ENCODE assay signal across 8 cellular contexts in genomic region chr20:49534314-49534713, GRCh38. TPM values are rescaled to one million over a fixed set of nuclear protein-coding genes. Genes with fewer than 3 reads are reported as not detected.
DNase-seq lines count a peak whose midpoint lies in the region; ATAC-seq and TF ChIP-seq lines count a peak whose summit lies in the region.

No MANE protein-coding gene starts in this region.

- H3K4me1 ChIP-seq in BLaER1: peaks cover 16% of the 10 kb centered on the region
- H3K4me1 ChIP-seq in GM23338 (ENCODE audit: insufficient read depth): no peaks in the 10 kb centered on the region
- no peaks in the 10 kb centered on the region for H3K4me1 ChIP-seq in liver (ENCODE audit: control insufficient read depth in 4 of 4, insufficient read depth in 4 of 4, low read length in 3 of 4)

- no peaks in the 10 kb centered on the region for H3K9me2 ChIP-seq in GM23338 (ENCODE audit: insufficient read depth)

- H3K79me2 ChIP-seq in GM23338 (replicated peaks; ENCODE audit: insufficient read depth): no peaks in the 10 kb centered on the region

- H3K4me3 ChIP-seq in BLaER1 (no peak overlapping the region), GM23338 (no peak overlapping the region), liver (ENCODE audit: low read depth in 1 of 3, low read length in 3 of 3) (no peak overlapping the region)

- no peaks in the 10 kb centered on the region for H3K36me3 ChIP-seq in BLaER1
- peaks cover 5% of the 10 kb centered on the region; the same call in 1 of the 2 replicates for H3K36me3 ChIP-seq in GM23338 (ENCODE audit: insufficient read depth)
- H3K36me3 ChIP-seq in liver (ENCODE audit: control insufficient read depth in 4 of 4, insufficient read depth in 3 of 4, low read depth in 1 of 4, low read length in 3 of 4): no peaks in the 10 kb centered on the region

- H3K4me1 Mint-ChIP-seq in GM23338: no peaks in the 10 kb centered on the region
- H3K4me1 Mint-ChIP-seq in activated B cell treated with CpG ODN at 0.5 μM for 24 hours: peaks cover 2% of the 10 kb centered on the region

- H3K36me3 Mint-ChIP-seq in GM23338 (ENCODE audit: low read depth): peaks cover 22% of the 10 kb centered on the region
- H3K36me3 Mint-ChIP-seq in activated B cell treated with CpG ODN at 0.5 μM for 24 hours (ENCODE audit: low read depth): no peaks in the 10 kb centered on the region

- H3K27me3 Mint-ChIP-seq in GM23338 (ENCODE audit: insufficient read depth, low read depth, poor library complexity) (peaks cover 3% of the 10 kb centered on the region), activated B cell treated with CpG ODN at 0.5 μM for 24 hours (peaks cover 23% of the 10 kb centered on the region)

- POLR2A ChIA-PET in activated B cell treated with CpG ODN at 0.5 μM for 24 hours (lab: Charles Lee): no interaction called here

- H3F3A ChIP-seq in GM23338 (replicated peaks; ENCODE audit: low read depth): no peaks in the 10 kb centered on the region

- DNase-seq in GM23338 (ENCODE audit: low spot score) (peak; percentile 89), NCI-H2227 treated with DMSO at 0.1 percent for 48 hours (lab: John Stamatoyannopoulos, UW) (peak; percentile 70), activated B cell treated with CpG ODN at 0.5 μM for 24 hours (no peak), cerebellar cortex (ENCODE audit: low spot score) (peak; percentile 70)
- peak; percentile 13 for DNase-seq in stimulated activated CD8-positive, alpha-beta memory T cell treated with anti-CD3 and anti-CD28 coated beads, Interleukin-12 subunit alpha, Interleukin-12 subunit beta, amount 100 ng/mL, for 4 hours (ENCODE audit: low read depth)

- H3K27ac Mint-ChIP-seq in GM23338 (no peak overlapping the region), activated B cell treated with CpG ODN at 0.5 μM for 24 hours (no peak overlapping the region)

- H3K9me3 Mint-ChIP-seq in GM23338 (no peaks in the 10 kb centered on the region), activated B cell treated with CpG ODN at 0.5 μM for 24 hours (no peaks in the 10 kb centered on the region)

- peak; percentile 86 to 89 for TF ChIP-seq RAD21 in liver (IDR thresholded peaks at IDR 0.05)

- CTCF ChIA-PET in activated B cell treated with CpG ODN at 0.5 μM for 24 hours (lab: Charles Lee): interaction anchor here (1.0 kb wide), 1 partner anchor 201 kb away, joined by 3 read pairs; no protein-coding TSS in a partner anchor

- H3K9me3 ChIP-seq in BLaER1: peaks cover 2% of the 10 kb centered on the region; the same call in 1 of the 2 replicates
- no peaks in the 10 kb centered on the region for H3K9me3 ChIP-seq in liver (ENCODE audit: control insufficient read depth in 4 of 4, low read length in 3 of 4)

- 2% methylated on average over 3 of the region's 3 CpGs for WGBS in liver

- H4K20me1 ChIP-seq in BLaER1 (no peaks in the 10 kb centered on the region), GM23338 (replicated peaks; ENCODE audit: insufficient read depth) (0 out of 2 replicates have a peak, but pooled peaks cover 8% of the 10 kb centered on the region)

- H3K27ac ChIP-seq in BLaER1 (no peak overlapping the region), GM23338 (ENCODE audit: low read depth) (no peak overlapping the region), liver (ENCODE audit: low read depth in 1 of 2, low read length in 2 of 2) (no peak overlapping the region)

- H3K4me3 Mint-ChIP-seq in GM23338: no peak overlapping the region
- H3K4me3 Mint-ChIP-seq in activated B cell treated with CpG ODN at 0.5 μM for 24 hours: no peak overlapping the region

- intact Hi-C loops in activated B cell treated with CpG ODN at 0.5 μM for 24 hours (cut with micrococcal nuclease): loop anchor here (1.0 to 10.0 kb wide), 2 partner anchors 200 to 400 kb away; no protein-coding TSS in a partner anchor

- H3K27me3 ChIP-seq in BLaER1 (no peaks in the 10 kb centered on the region), GM23338 (ENCODE audit: insufficient read depth) (no peaks in the 10 kb centered on the region), liver (ENCODE audit: control insufficient read depth in 4 of 4, insufficient read depth in 4 of 4, low read length in 3 of 4) (no peaks in the 10 kb centered on the region)

- ATAC-seq in GM23338 (peak; percentile 91), activated B cell treated with CpG ODN at 0.5 μM for 24 hours (ENCODE audit: low read depth) (peak; percentile 78), GM19395 (IDR thresholded peaks at IDR 0.05; ENCODE audit: unreplicated experiment) (no peak)

- peak overlapping the region; percentile 20 for H3K4me2 ChIP-seq in BLaER1
- H3K4me2 ChIP-seq in GM23338: no peak overlapping the region

- H3K9ac ChIP-seq in BLaER1 (no peak overlapping the region), liver (ENCODE audit: low read depth in 1 of 2, low read length in 2 of 2) (no peak overlapping the region)

- peak; percentile 78 to 82 for TF ChIP-seq CTCF in GM23338 (conservative IDR thresholded peaks at IDR 0.05; ENCODE audit: low read depth in 2 of 2)
- TF ChIP-seq CTCF in activated B cell treated with CpG ODN at 0.5 μM for 24 hours (IDR thresholded peaks at IDR 0.05): peak; percentile 60
- TF ChIP-seq CTCF in liver (IDR thresholded peaks at IDR 0.05; ENCODE audit: low read depth, low read length, missing input control): peak; percentile 80

- H2AFZ ChIP-seq in GM23338: no peak overlapping the region

TF ChIP-seq in GM23338, 12 proteins besides CTCF, POLR2A, EP300 and RAD21:
- no peak for TF ChIP-seq REST (IDR thresholded peaks at IDR 0.05; ENCODE audit: unreplicated experiment)
- no peak for TF ChIP-seq JUNB (IDR thresholded peaks at IDR 0.05; ENCODE audit: unreplicated experiment)
- TF ChIP-seq ZNF114 (CRISPR knock-in tag; IDR thresholded peaks at IDR 0.05): no peak
- TF ChIP-seq CREB1 (CRISPR knock-in tag; IDR thresholded peaks at IDR 0.05; ENCODE audit: low read depth): no peak
- no peak for TF ChIP-seq EZH2 (IDR thresholded peaks at IDR 0.05; ENCODE audit: low read depth, unreplicated experiment)
TF ChIP-seq in GM23338: peak in this region for 0.

TF ChIP-seq in liver, 16 proteins besides CTCF, POLR2A, EP300 and RAD21 (continues in another document):
- TF ChIP-seq REST (IDR thresholded peaks at IDR 0.05): no peak
- TF ChIP-seq, protein P1, sequence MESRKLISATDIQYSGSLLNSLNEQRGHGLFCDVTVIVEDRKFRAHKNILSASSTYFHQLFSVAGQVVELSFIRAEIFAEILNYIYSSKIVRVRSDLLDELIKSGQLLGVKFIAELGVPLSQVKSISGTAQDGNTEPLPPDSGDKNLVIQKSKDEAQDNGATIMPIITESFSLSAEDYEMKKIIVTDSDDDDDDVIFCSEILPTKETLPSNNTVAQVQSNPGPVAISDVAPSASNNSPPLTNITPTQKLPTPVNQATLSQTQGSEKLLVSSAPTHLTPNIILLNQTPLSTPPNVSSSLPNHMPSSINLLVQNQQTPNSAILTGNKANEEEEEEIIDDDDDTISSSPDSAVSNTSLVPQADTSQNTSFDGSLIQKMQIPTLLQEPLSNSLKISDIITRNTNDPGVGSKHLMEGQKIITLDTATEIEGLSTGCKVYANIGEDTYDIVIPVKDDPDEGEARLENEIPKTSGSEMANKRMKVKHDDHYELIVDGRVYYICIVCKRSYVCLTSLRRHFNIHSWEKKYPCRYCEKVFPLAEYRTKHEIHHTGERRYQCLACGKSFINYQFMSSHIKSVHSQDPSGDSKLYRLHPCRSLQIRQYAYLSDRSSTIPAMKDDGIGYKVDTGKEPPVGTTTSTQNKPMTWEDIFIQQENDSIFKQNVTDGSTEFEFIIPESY (IDR thresholded peaks at IDR 0.05): no peak
- TF ChIP-seq NR2F2 (IDR thresholded peaks at IDR 0.05): no peak
- no peak for TF ChIP-seq HNF4G (IDR thresholded peaks at IDR 0.05)
- TF ChIP-seq SP1 (IDR thresholded peaks at IDR 0.05): no peak
- no peak for TF ChIP-seq JUND (IDR thresholded peaks at IDR 0.05)
- no peak for TF ChIP-seq EGR1 (IDR thresholded peaks at IDR 0.05; ENCODE audit: low read depth in 2 of 2)
- TF ChIP-seq FOXA1 (IDR thresholded peaks at IDR 0.05): no peak
- TF ChIP-seq ATF3 (IDR thresholded peaks at IDR 0.05): no peak
- TF ChIP-seq HNF4A (conservative IDR thresholded peaks at IDR 0.05): no peak
- no peak for TF ChIP-seq GABPA (IDR thresholded peaks at IDR 0.05 in 1 of 2, conservative IDR thresholded peaks at IDR 0.05 in 1 of 2)

RNA-seq across cellular contexts. Expression of gene PTGIS, which starts 33.6 kb away (rescaled TPM):
- 28.7 and 29.0 TPM in 2 replicates for total RNA-seq in GM23338 (2014; rRNA removed; shearing (Covaris generic))
- 6.6 and 7.5 TPM in 2 replicates for polyA plus RNA-seq in GM23338 (2016; fragmentation: Nextera tagmentation; extraction: Ambion mirVana)
- total RNA-seq in activated B cell treated with CpG ODN at 0.5 μM for 24 hours: not detected in 2 replicates
- 1 to 10 TPM; 2.4 to 6.3 TPM for total RNA-seq in liver
- polyA plus RNA-seq in liver: 1 to 10 TPM; 2.2 to 5.2 TPM

RNA-seq across cellular contexts. Expression of gene KCNB1, which starts 51.8 kb away (rescaled TPM):
- total RNA-seq in GM23338 (2014; rRNA removed; shearing (Covaris generic)): 0.28 and 0.50 TPM in 2 replicates
- 0.29 and 0.42 TPM in 2 replicates for polyA plus RNA-seq in GM23338 (2016; fragmentation: Nextera tagmentation; extraction: Ambion mirVana)
- total RNA-seq in activated B cell treated with CpG ODN at 0.5 μM for 24 hours: 0.10 TPM in 1 of 2 replicates, not detected in the other
- under 1 TPM; under 0.01 to 0.33 TPM for total RNA-seq in liver
- polyA plus RNA-seq in liver: 1 to 10 TPM; 2.5 to 3.4 TPM
